Comparison of ENCODE assay signal across 28 cellular contexts in genomic region chr3:119099785-119100184, GRCh38. TPM values are rescaled to one million over a fixed set of nuclear protein-coding genes. Genes with fewer than 3 reads are reported as not detected.
"Had no signal": no experiment of that assay in that cellular context is flagged by ENCODE, and none has a peak within 500 bp of the region (broad histone marks: within the 10 kb centered on the region; RNA-seq: fewer than 3 reads in every experiment).

No MANE protein-coding gene starts in this region.

- H3K36me3 ChIP-seq: esophagus muscularis mucosa, heart left ventricle, spleen, thoracic aorta had no signal

- H3K27me3 ChIP-seq: dorsolateral prefrontal cortex, esophagus muscularis mucosa, heart left ventricle, spleen had no signal

- H3K4me1 ChIP-seq: esophagus muscularis mucosa, heart left ventricle, spleen had no signal

- ATAC-seq: activated CD4-positive, CD25-positive, alpha-beta regulatory T cell treated with anti-CD3 and anti-CD28 coated beads, Interleukin-2, amount 50 U/mL, for 24 hours; activated CD8-positive, alpha-beta memory T cell treated with anti-CD3 and anti-CD28 coated beads, Interleukin-2, amount 10 ng/mL, durations not matched to agents 7 days and 5 days; activated CD8-positive, alpha-beta T cell treated with anti-CD3 and anti-CD28 coated beads for 36 hours; activated naive CD4-positive, alpha-beta T cell treated with anti-CD3 and anti-CD28 coated beads, Interleukin-2, amount 50 U/mL, for 72 hours; effector memory CD8-positive, alpha-beta T cell; heart left ventricle; left cardiac atrium; natural killer cell had no signal

- H3K9me3 ChIP-seq: esophagus muscularis mucosa, heart left ventricle, spleen, thoracic aorta had no signal

- H3K27ac ChIP-seq: dorsolateral prefrontal cortex, esophagus muscularis mucosa, heart left ventricle, spleen, thoracic aorta, VCaP had no signal

- H3K4me3 ChIP-seq: dorsolateral prefrontal cortex, esophagus muscularis mucosa, heart left ventricle, spleen, thoracic aorta had no signal

- DNase-seq: activated CD4-positive, alpha-beta T cell treated with anti-CD3 and anti-CD28 coated beads, Interleukin-2, amount 10 ng/mL, durations not matched to agents 24 days and 14 days; activated CD8-positive, alpha-beta memory T cell treated with anti-CD3 and anti-CD28 coated beads, Interleukin-2, amount 10 ng/mL, durations not matched to agents 7 days and 5 days; activated CD8-positive, alpha-beta T cell treated with anti-CD3 and anti-CD28 coated beads for 36 hours; activated T-cell treated with anti-CD3 and anti-CD28 coated beads for 4 hours; dorsolateral prefrontal cortex; effector memory CD8-positive, alpha-beta T cell; heart left ventricle; islet precursor cell; left cardiac atrium; midbrain; natural killer cell; spleen; stimulated activated CD4-positive, alpha-beta T cell treated with anti-CD3 and anti-CD28 coated beads, Interleukin-4, amount 100 ng/mL, for 1 hour; stimulated activated naive CD4-positive, alpha-beta T cell treated with Interleukin-2 at 50 U/mL for 16 hours had no signal

- FAIRE-seq: astrocyte, colon, endothelial cell of umbilical vein had no signal

RNA-seq across cellular contexts. Expression of gene TEX55, which starts 46.2 kb away (rescaled TPM):
- total RNA-seq: activated CD4-positive, alpha-beta T cell treated with anti-CD3 and anti-CD28 coated beads, Interleukin-2, amount 10 ng/mL, durations not matched to agents 24 days and 14 days; activated CD8-positive, alpha-beta memory T cell treated with anti-CD3 and anti-CD28 coated beads, Interleukin-2, amount 10 ng/mL, durations not matched to agents 7 days and 5 days; activated CD8-positive, alpha-beta T cell treated with anti-CD3 and anti-CD28 coated beads for 36 hours; activated naive CD4-positive, alpha-beta T cell treated with anti-CD3 and anti-CD28 coated beads, Interleukin-2, amount 50 U/mL, for 72 hours; astrocyte; dorsolateral prefrontal cortex; endothelial cell of umbilical vein; esophagus muscularis mucosa; heart left ventricle; left cardiac atrium; liver; natural killer cell; osteoblast; posterior vena cava; renal cortical epithelial cell; spleen; T-helper 2 cell treated with Interferon-gamma antibody and Interleukin-4, amounts not matched to agents 100 ng/mL and 5 ng/mL, for 36 hours; thoracic aorta had no signal
- polyA plus RNA-seq: adipose tissue, endothelial cell of umbilical vein, heart left ventricle, liver, spleen had no signal
